9 cellular contexts compared by ENCODE assay signal in the genomic region with DNA sequence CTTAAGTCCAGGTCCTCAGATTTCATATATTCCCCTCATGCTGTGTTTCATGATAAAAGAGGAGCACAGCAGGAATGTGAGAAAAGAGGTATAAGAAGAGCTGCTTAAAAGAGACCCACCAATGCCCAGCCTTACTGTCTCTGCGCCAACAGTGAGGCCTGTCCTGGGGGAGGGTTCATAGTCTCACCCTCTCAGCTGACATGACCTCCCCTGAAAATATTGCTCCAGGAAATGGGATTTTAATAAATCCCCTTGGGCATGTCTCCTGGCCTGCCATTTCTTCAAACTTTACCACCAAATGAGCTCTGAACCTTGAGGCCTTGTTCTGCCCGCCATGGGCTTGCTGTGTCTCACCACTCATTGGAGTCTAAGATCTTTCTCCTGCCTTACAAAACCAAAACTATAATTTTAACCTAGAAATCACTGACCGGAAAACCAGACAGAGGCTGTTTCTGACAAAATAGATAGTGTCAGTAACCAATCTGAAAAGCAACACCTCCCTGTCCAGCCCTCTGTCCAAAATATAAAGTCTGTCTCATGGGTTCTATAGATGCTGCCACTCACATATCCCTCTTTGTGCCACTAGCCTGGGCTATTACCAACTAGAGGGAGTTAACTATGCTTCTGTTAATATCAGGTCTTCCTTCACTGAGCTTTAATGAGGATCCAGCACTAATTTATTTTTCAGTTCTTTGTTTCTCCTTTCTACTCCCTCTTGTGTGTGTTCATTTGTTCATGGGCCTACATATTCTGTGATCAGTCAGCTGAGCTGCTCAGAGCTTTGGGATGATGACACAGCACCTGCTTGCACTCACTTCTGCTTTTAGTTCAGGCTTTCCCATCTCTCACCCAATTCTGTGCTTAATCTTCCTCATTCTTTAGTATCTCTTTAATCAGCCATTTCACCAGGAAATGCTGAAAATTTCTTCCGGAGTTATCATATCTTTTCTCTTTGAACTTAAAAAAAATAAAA. TPM values are rescaled to one million over a fixed set of nuclear protein-coding genes. Genes with fewer than 3 reads are reported as not detected.
DNase-seq lines count a peak whose midpoint lies in the region; ATAC-seq, FAIRE-seq and TF ChIP-seq lines count a peak whose summit lies in the region.
"Had no signal": no experiment of that assay in that cellular context is flagged by ENCODE, and none has a peak within 500 bp of the region (broad histone marks: within the 10 kb centered on the region; RNA-seq: fewer than 3 reads in every experiment).

Gene OR2AG2 (minus strand): TSS at position 51 of the 973 bp plus-strand sequence. CDS start 3,019 bp downstream, outside the sequence.

- no peak within 1 kb of the TSS for H3K4me3 ChIP-seq in H1 (ENCODE audit: extremely low read depth in 1 of 4, insufficient read depth in 2 of 4, low read depth in 3 of 4, low read length in 4 of 4)
- H3K4me3 ChIP-seq in vagina: no peak within 1 kb of the TSS
- H3K4me3 ChIP-seq: breast epithelium had no signal

- H3K4me2 ChIP-seq in H1 (ENCODE audit: insufficient read depth in 1 of 2, low read depth in 2 of 2, low read length in 2 of 2): no peak within 1 kb of the TSS

- no peak for DNase-seq in H1 (ENCODE audit: low read depth in 1 of 2, low spot score in 2 of 2)
- no peak for DNase-seq in DMS53 (lab: John Stamatoyannopoulos, UW)
- DNase-seq in vagina (ENCODE audit: extremely low spot score in 2 of 2): no peak
- DNase-seq in GOT3 (lab: John Stamatoyannopoulos, UW): no peak
- DNase-seq in activated CD4-positive, CD25-positive, alpha-beta regulatory T cell treated with anti-CD3 and anti-CD28 coated beads, Interleukin-2, amount 50 U/mL, for 72 hours: no peak

- no peak for TF ChIP-seq EP300 in H1 (IDR thresholded peaks at IDR 0.05; ENCODE audit: borderline replicate concordance in 1 of 2, low read depth in 2 of 2, low read length in 2 of 2)

- no peak within 1 kb of the TSS for H2BK12ac ChIP-seq in H1 (ENCODE audit: low read depth, low read length)

- WGBS in H1 (ENCODE audit: extremely low coverage in 1 of 2, insufficient coverage in 1 of 2, insufficient read length in 1 of 2, insufficient replicate concordance in 2 of 2, low coverage in 1 of 2, low lambda C conversion rate in 2 of 2, missing lambda C conversion rate in 1 of 2), 2 experiments: 92% methylated on average over 3 of the region's 4 CpGs; no CpG with 5 or more reads in 1 of the 2 experiments

- H3K23me2 ChIP-seq in H1 (ENCODE audit: low read depth, low read length): no peaks in the 10 kb centered on the region

- H3K4ac ChIP-seq in H1 (replicated peaks; ENCODE audit: insufficient read length, low read depth, low read length): no peak within 1 kb of the TSS

- TF ChIP-seq POLR2A in H1 (IDR thresholded peaks at IDR 0.05; ENCODE audit: control extremely low read depth in 1 of 2, low read depth in 2 of 2, low read length in 2 of 2) (no peak), vagina (IDR thresholded peaks at IDR 0.05) (no peak)

- no peak within 1 kb of the TSS for H3K9ac ChIP-seq in H1 (replicated peaks in 1 of 4; ENCODE audit: extremely low read depth in 1 of 4, low read depth in 3 of 4, low read length in 3 of 4)

- H4K20me1 ChIP-seq in H1 (replicated peaks in 1 of 2; ENCODE audit: control insufficient read depth in 1 of 2, insufficient read depth in 2 of 2, low read length in 2 of 2): no peaks in the 10 kb centered on the region

- no peaks in the 10 kb centered on the region for H3K27me3 ChIP-seq in H1 (replicated peaks in 1 of 4; ENCODE audit: control insufficient read depth in 3 of 4, extremely low read depth in 1 of 4, insufficient read depth in 3 of 4, low read length in 3 of 4)
- H3K27me3 ChIP-seq in vagina: no peaks in the 10 kb centered on the region
- H3K27me3 ChIP-seq: breast epithelium had no signal

- TF ChIP-seq CTCF in H1 (IDR thresholded peaks at IDR 0.05; ENCODE audit: control extremely low read depth in 1 of 3, insufficient read depth in 1 of 3, low read depth in 1 of 3, low read length in 3 of 3) (no peak), vagina (IDR thresholded peaks at IDR 0.05) (no peak)

- POLR2A ChIA-PET in H1 (lab: Charles Lee; ENCODE audit: partially characterized antibody): no interaction called here

- intact Hi-C loops in vagina (cut with DNase I): no loop called here

- H4K8ac ChIP-seq in H1 (ENCODE audit: extremely low read depth, insufficient read depth, low read length): no peak within 1 kb of the TSS

- no peaks in the 10 kb centered on the region for H3K36me3 ChIP-seq in H1 (ENCODE audit: control insufficient read depth in 2 of 4, insufficient read depth in 4 of 4, low read length in 3 of 4)
- no peaks in the 10 kb centered on the region for H3K36me3 ChIP-seq in vagina
- H3K36me3 ChIP-seq: breast epithelium had no signal

- no peak within 1 kb of the TSS for H2BK5ac ChIP-seq in H1 (ENCODE audit: low read depth, low read length)

- no peak within 1 kb of the TSS for H3K56ac ChIP-seq in H1 (replicated peaks; ENCODE audit: insufficient read length, low read depth, low read length)

- H3K79me1 ChIP-seq in H1 (ENCODE audit: low read depth, low read length): no peaks in the 10 kb centered on the region

- H4K5ac ChIP-seq in H1 (ENCODE audit: insufficient read length, low read depth, low read length): no peak within 1 kb of the TSS

- H3K27ac ChIP-seq in H1 (ENCODE audit: low read depth, low read length): no peak within 1 kb of the TSS
- no peak within 1 kb of the TSS for H3K27ac ChIP-seq in vagina
- H3K27ac ChIP-seq: breast epithelium had no signal

- H3K14ac ChIP-seq in H1 (ENCODE audit: insufficient read length): no peak within 1 kb of the TSS

- H3K23ac ChIP-seq in H1 (ENCODE audit: insufficient read length): no peak within 1 kb of the TSS

- no peak for FAIRE-seq in H1 (lab: Jason Lieb, UNC)

- CTCF ChIA-PET in H1 (lab: Charles Lee; ENCODE audit: partially characterized antibody): interaction anchor here (0.5 to 1.8 kb wide), 6 partner anchors 15 to 152 kb away, joined by 3 to 8 read pairs (median 4); no protein-coding TSS in a partner anchor

- TF ChIP-seq RAD21 in H1 (IDR thresholded peaks at IDR 0.05 in 1 of 2, conservative IDR thresholded peaks at IDR 0.05 in 1 of 2; ENCODE audit: low read depth in 2 of 2, low read length in 2 of 2): no peak

- no peaks in the 10 kb centered on the region for H3K4me1 ChIP-seq in H1 (replicated peaks in 1 of 4; ENCODE audit: control insufficient read depth in 3 of 4, insufficient read depth in 4 of 4, low read length in 3 of 4)
- H3K4me1 ChIP-seq in vagina: no peaks in the 10 kb centered on the region
- H3K4me1 ChIP-seq: breast epithelium had no signal

- H2BK120ac ChIP-seq in H1 (replicated peaks; ENCODE audit: low read depth, low read length): no peak within 1 kb of the TSS

- no peaks in the 10 kb centered on the region for H3K79me2 ChIP-seq in H1 (ENCODE audit: control insufficient read depth in 1 of 2, insufficient read depth in 2 of 2, low read length in 2 of 2)

- no peak within 1 kb of the TSS for H2BK20ac ChIP-seq in H1 (ENCODE audit: low read length)

- no peak within 1 kb of the TSS for H2AFZ ChIP-seq in H1 (ENCODE audit: low read length)

- no peak within 1 kb of the TSS for H3K18ac ChIP-seq in H1 (ENCODE audit: extremely low read depth, low read length)

- 0 out of 2 replicates have a peak within 1 kb of the TSS, but pooled peaks have one; percentile 14 for H2BK15ac ChIP-seq in H1 (ENCODE audit: low read length)

- no peak within 1 kb of the TSS for H2AK5ac ChIP-seq in H1 (ENCODE audit: low read depth, low read length)

- ATAC-seq in GM18499 (IDR thresholded peaks at IDR 0.05; ENCODE audit: insufficient read depth, unreplicated experiment): peak; percentile 93
- peak; percentile 93 for ATAC-seq in GM21515 (IDR thresholded peaks at IDR 0.05; ENCODE audit: unreplicated experiment)
- ATAC-seq in HG03432 (IDR thresholded peaks at IDR 0.05; ENCODE audit: unreplicated experiment): peak; percentile 92

- H4K91ac ChIP-seq in H1 (replicated peaks; ENCODE audit: insufficient read length, low read length): no peak within 1 kb of the TSS

- H3K9me3 ChIP-seq in H1 (ENCODE audit: insufficient read depth in 2 of 2, low read depth in 1 of 2, low read length in 1 of 2): no peaks in the 10 kb centered on the region
- no peaks in the 10 kb centered on the region for H3K9me3 ChIP-seq in vagina
- H3K9me3 ChIP-seq: breast epithelium had no signal

TF ChIP-seq in H1, 55 proteins besides CTCF, POLR2A, EP300 and RAD21:
- TF ChIP-seq BRCA1 (IDR thresholded peaks at IDR 0.05; ENCODE audit: low read depth, low read length): no peak
- TF ChIP-seq YY1 (IDR thresholded peaks at IDR 0.05; ENCODE audit: low read depth, low read length): no peak
- TF ChIP-seq EGR1 (IDR thresholded peaks at IDR 0.05; ENCODE audit: borderline replicate concordance, low read depth, low read length): no peak
- no peak for TF ChIP-seq MAFK (IDR thresholded peaks at IDR 0.05; ENCODE audit: low read depth, low read length)
- TF ChIP-seq CREB1 (IDR thresholded peaks at IDR 0.05): no peak
- TF ChIP-seq TAF1 (IDR thresholded peaks at IDR 0.05; ENCODE audit: low read depth, low read length): no peak
- TF ChIP-seq HDAC2 (IDR thresholded peaks at IDR 0.05; ENCODE audit: borderline replicate concordance in 1 of 2, low read depth in 2 of 2, low read length in 2 of 2): no peak
- TF ChIP-seq TCF12 (IDR thresholded peaks at IDR 0.05; ENCODE audit: low read depth, low read length): no peak
- TF ChIP-seq CHD1 (IDR thresholded peaks at IDR 0.05; ENCODE audit: low read depth, low read length): no peak
- no peak for TF ChIP-seq NRF1 (IDR thresholded peaks at IDR 0.05; ENCODE audit: low read depth, low read length)
- TF ChIP-seq SRF (IDR thresholded peaks at IDR 0.05; ENCODE audit: low read depth, low read length): no peak
- no peak for TF ChIP-seq ZNF274 (IDR thresholded peaks at IDR 0.05; ENCODE audit: borderline replicate concordance, extremely low read depth, low read length)
TF ChIP-seq in H1: peak in this region for 0.

RNA-seq across cellular contexts. Expression of gene OR2AG2, which starts in this region (rescaled TPM):
- total RNA-seq in H1 (2021; fragmentation: NEBNext Ultra II Directional; extraction: Animal tissue kit (Norgen Biotek cat#: 25700)): 0.17 and 0.22 TPM in 2 replicates
- polyA plus RNA-seq in H1 (2011; rRNA removed): 0.49 and 0.74 TPM in 2 replicates
- 0.22 TPM for polyA plus RNA-seq in H1 (2011; cell fraction: cytosol; rRNA removed)
- 2.3 TPM for polyA plus RNA-seq in H1 (2011; cell fraction: nucleus; rRNA removed)
- 0.12 to 0.37 TPM (median 0.19 TPM) in 4 replicates for polyA plus RNA-seq in H1 (2012, experiment 1 of 2)
- not detected for polyA plus RNA-seq in H1 (2012, experiment 2 of 2)
- polyA plus RNA-seq in H1 (2013, experiment 1 of 2): 0.32 TPM
- 0.11 TPM for polyA plus RNA-seq in H1 (2013, experiment 2 of 2)
- 6.6 and 9.2 TPM in 2 replicates for polyA minus RNA-seq in H1 (2011; rRNA and poly(A)+ RNA removed)
- polyA minus RNA-seq in H1 (2011; cell fraction: cytosol; rRNA and poly(A)+ RNA removed): not detected
- 8.0 TPM for polyA minus RNA-seq in H1 (2011; cell fraction: nucleus; rRNA and poly(A)+ RNA removed)
- total RNA-seq in vagina: not detected
